Comparison of ENCODE assay signal across 14 cellular contexts in the genomic region with DNA sequence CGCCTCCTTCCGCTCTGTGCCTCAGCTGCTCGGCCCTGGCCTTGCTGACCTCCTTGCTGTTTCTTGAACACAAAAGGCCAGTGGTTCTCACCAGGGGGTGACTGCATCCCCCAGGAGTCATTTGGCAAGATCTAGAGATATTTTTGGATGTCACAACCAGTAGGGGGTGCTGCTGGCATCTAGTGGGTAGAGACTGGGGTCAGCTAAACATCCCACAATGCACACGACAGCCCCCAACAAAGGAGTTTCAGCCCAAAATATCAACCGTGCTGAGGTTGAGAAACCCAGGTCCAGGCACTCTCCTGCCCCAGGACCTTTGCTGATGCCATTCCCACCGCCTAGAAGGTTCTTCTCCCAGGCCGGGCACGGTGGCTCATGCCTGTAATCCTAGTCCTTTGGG.
DNase-seq lines count a peak whose midpoint lies in the region; ATAC-seq and TF ChIP-seq lines count a peak whose summit lies in the region.
"Had no signal": no experiment of that assay in that cellular context is flagged by ENCODE, and none has a peak within 500 bp of the region (broad histone marks: within the 10 kb centered on the region; RNA-seq: fewer than 3 reads in every experiment).

No MANE protein-coding gene starts in this region.

- H3K27me3 ChIP-seq in OCI-LY3 (ENCODE audit: low read depth, low read length) = no peaks in the 10 kb centered on the region
- H3K27me3 ChIP-seq: BLaER1, MG63 had no signal

- ATAC-seq in GM21367 (IDR thresholded peaks at IDR 0.05; ENCODE audit: unreplicated experiment) = no peak

- H3K9me3 ChIP-seq in OCI-LY3 (ENCODE audit: insufficient read depth, low read length) = no peaks in the 10 kb centered on the region
- H3K9me3 ChIP-seq: BLaER1 had no signal

- no peak for DNase-seq in GM12864 (ENCODE audit: low read depth)
- no peak for DNase-seq in fibroblast of mammary gland (ENCODE audit: low read depth)
- DNase-seq in HUDEP-2 (lab: John Stamatoyannopoulos, UW; ENCODE audit: unreplicated experiment in 76 of 76) = no peak
- DNase-seq in activated CD4-positive, alpha-beta T cell treated with anti-CD3 and anti-CD28 coated beads for 48 hours = no peak
- no peak for DNase-seq in activated naive CD4-positive, alpha-beta T cell treated with anti-CD3 and anti-CD28 coated beads, Interleukin-2, amount 50 U/mL, for 16 hours
- DNase-seq: activated CD4-positive, alpha-beta T cell treated with anti-CD3 and anti-CD28 coated beads, Interleukin-2, amount 50 U/mL, for 4 hours; activated gamma-delta T cell treated with Interleukin-2 at 50 U/mL for 16 hours; erythroblast; MG63; PC-9 had no signal

- no peaks in the 10 kb centered on the region for H3K36me3 ChIP-seq in OCI-LY3 (replicated peaks; ENCODE audit: low read depth, low read length)
- H3K36me3 ChIP-seq: BLaER1, MG63 had no signal

- H2AFZ ChIP-seq in OCI-LY3 (ENCODE audit: low read depth, low read length) = no peak overlapping the region
- H2AFZ ChIP-seq: PC-9 had no signal

- H3K79me2 ChIP-seq in OCI-LY3 (ENCODE audit: low read length) = no peaks in the 10 kb centered on the region

- H3K9ac ChIP-seq in OCI-LY3 (ENCODE audit: low read length) = no peak overlapping the region
- H3K9ac ChIP-seq: BLaER1 had no signal

- no peak overlapping the region for H3K4me3 ChIP-seq in GM12864 (ENCODE audit: low read depth, low read length)
- no peak overlapping the region for H3K4me3 ChIP-seq in OCI-LY3 (ENCODE audit: low read length)
- H3K4me3 ChIP-seq in fibroblast of mammary gland (ENCODE audit: control insufficient read depth, low read depth, low read length) = no peak overlapping the region
- H3K4me3 ChIP-seq: BLaER1, MG63, PC-9 had no signal

- no peaks in the 10 kb centered on the region for H4K20me1 ChIP-seq in OCI-LY3 (ENCODE audit: insufficient read depth, low read length)
- H4K20me1 ChIP-seq: BLaER1 had no signal

- no peak overlapping the region for H3K4me2 ChIP-seq in OCI-LY3 (ENCODE audit: low read length)
- H3K4me2 ChIP-seq: PC-9 had no signal

- TF ChIP-seq CTCF in 22Rv1 (IDR thresholded peaks at IDR 0.05) (peak; percentile 50), GM12864 (IDR thresholded peaks at IDR 0.05; ENCODE audit: low read depth, low read length, missing control alignments) (peak; percentile 41), OCI-LY3 (IDR thresholded peaks at IDR 0.05; ENCODE audit: low read depth, low read length) (peak; percentile 56), fibroblast of mammary gland (conservative IDR thresholded peaks at IDR 0.05; ENCODE audit: control insufficient read depth, insufficient read depth, low read depth, low read length) (peak; percentile 21)

- no peak overlapping the region for H3K27ac ChIP-seq in 22Rv1
- no peak overlapping the region for H3K27ac ChIP-seq in OCI-LY3 (ENCODE audit: low read length)
- H3K27ac ChIP-seq: BLaER1, PC-9 had no signal

- no peaks in the 10 kb centered on the region for H3K4me1 ChIP-seq in OCI-LY3 (ENCODE audit: low read length)
